In the genomic region with DNA sequence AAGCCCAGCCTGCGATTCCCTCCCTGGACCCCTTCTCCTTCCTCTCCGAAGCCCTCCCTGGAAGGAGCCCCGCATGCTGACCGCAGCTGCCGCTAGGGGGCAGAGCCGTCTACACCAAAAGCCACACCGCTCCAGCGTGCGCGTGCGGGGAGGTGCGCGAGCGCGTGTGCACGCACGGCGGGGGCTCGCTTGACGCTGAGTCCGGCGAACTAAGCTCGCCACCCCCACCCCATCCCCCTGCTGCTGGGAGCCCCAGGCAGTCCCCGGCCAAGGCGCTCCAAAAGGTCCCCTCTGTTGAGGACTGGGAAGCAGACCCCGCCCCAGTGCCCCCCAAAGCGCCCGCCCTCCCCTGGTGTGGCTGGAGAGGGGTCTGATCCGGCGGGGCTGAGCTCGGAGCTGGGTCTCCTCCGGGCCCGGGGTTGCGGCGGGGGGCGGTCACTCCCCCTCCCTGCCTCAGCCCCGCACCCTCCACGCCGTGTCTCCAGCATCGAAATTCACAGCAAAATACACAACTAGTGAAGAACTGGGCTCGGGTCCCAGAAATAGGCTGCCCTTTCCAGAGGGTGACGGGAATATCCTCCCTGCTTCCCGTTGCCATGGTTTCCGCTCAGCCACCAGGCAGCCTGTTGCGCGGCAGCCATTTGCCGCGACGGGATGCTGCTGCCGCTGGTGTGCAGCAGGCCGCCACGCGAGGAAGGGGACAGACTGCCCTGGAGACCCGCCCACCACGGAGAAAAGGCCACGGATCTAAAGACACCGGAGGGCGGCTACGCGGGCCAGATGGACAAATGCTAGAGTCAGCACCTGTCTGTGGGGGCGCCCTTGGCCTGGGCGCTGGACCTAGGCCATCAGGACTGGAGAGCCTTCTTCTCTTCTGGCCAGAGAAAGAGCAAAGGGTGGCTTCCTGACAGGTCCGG, we compare ENCODE assay signal across 8 cellular contexts. TPM values are rescaled to one million over a fixed set of nuclear protein-coding genes. Genes with fewer than 3 reads are reported as not detected.
DNase-seq lines count a peak whose midpoint lies in the region; ATAC-seq, FAIRE-seq and TF ChIP-seq lines count a peak whose summit lies in the region.

No MANE protein-coding gene starts in this region.

- CTCF ChIA-PET in A673 (lab: Charles Lee), result interaction anchor here (0.7 to 1.2 kb wide), 3 partner anchors 11 to 59 kb away, joined by 3 to 5 read pairs (median 5); no protein-coding TSS in a partner anchor

- H3K36me3 Mint-ChIP-seq in astrocyte (ENCODE audit: low read depth, unreplicated experiment), result no peaks in the 10 kb centered on the region

- H3K27me3 Mint-ChIP-seq in astrocyte (ENCODE audit: low read depth, unreplicated experiment), result peaks cover 43% of the 10 kb centered on the region

- no peak for FAIRE-seq in astrocyte (lab: Jason Lieb, UNC)

- H3K9ac ChIP-seq in MM.1S (ENCODE audit: low read length) (no peak overlapping the region), astrocyte (ENCODE audit: low read length) (no peak overlapping the region)

- H3K9me2 ChIP-seq in MM.1S (replicated peaks; ENCODE audit: insufficient read depth, low read length), result no peaks in the 10 kb centered on the region

- DNase-seq in A673 (ENCODE audit: low spot score) (peak; percentile 80), MM.1S (no peak), T-helper 22 cell (ENCODE audit: low read depth) (peak; percentile 52), astrocyte (ENCODE audit: low read depth) (peak; percentile 27), hypothalamus (lab: John Stamatoyannopoulos, UW) (peak in 50 of 51 donors; percentile 17 to 86 (median 61)), sciatic nerve (ENCODE audit: low spot score) (peak; percentile 85)

- H3K4me2 ChIP-seq in MM.1S (ENCODE audit: low read depth, low read length), result peak overlapping the region; percentile 18; the same call in 1 of the 2 replicates
- peak overlapping the region; percentile 76 for H3K4me2 ChIP-seq in astrocyte (ENCODE audit: low read length)

- intact Hi-C loops in A673 (cut with micrococcal nuclease; ENCODE audit: unreplicated experiment), result loop anchor here (1.0 kb wide), 2 partner anchors 52 to 57 kb away; no protein-coding TSS in a partner anchor
- intact Hi-C loops in sciatic nerve (cut with DNase I), result no loop called here

- H3K4me1 Mint-ChIP-seq in astrocyte (ENCODE audit: low read depth, unreplicated experiment), result no peaks in the 10 kb centered on the region

- H3K79me2 ChIP-seq in MM.1S (ENCODE audit: low read length) (no peaks in the 10 kb centered on the region), astrocyte (ENCODE audit: insufficient read depth, low read length) (no peaks in the 10 kb centered on the region)

- H3K27ac ChIP-seq in A673 (ENCODE audit: low read depth, low read length, poor library complexity, severe bottlenecking), result no peak overlapping the region
- no peak overlapping the region for H3K27ac ChIP-seq in MM.1S (ENCODE audit: low read length)
- no peak overlapping the region for H3K27ac ChIP-seq in astrocyte (ENCODE audit: low read depth, low read length)

- no peak overlapping the region for H2AFZ ChIP-seq in MM.1S (ENCODE audit: low read length)
- H2AFZ ChIP-seq in astrocyte (ENCODE audit: low read depth, low read length), result peak overlapping the region; percentile 52

- H3K9me3 ChIP-seq in A673 (ENCODE audit: low read depth, low read length, poor library complexity, severe bottlenecking) (no peaks in the 10 kb centered on the region), MM.1S (replicated peaks; ENCODE audit: insufficient read depth, low read length) (no peaks in the 10 kb centered on the region), astrocyte (ENCODE audit: insufficient read depth, low read depth, low read length) (no peaks in the 10 kb centered on the region)

- peak overlapping the region; percentile 57 for H3K4me3 Mint-ChIP-seq in astrocyte (ENCODE audit: unreplicated experiment)

- H3K4me3 ChIP-seq in A673 (ENCODE audit: low read depth, low read length, poor library complexity, severe bottlenecking) (peak overlapping the region; percentile 35), MM.1S (ENCODE audit: low read length) (no peak overlapping the region), astrocyte (ENCODE audit: insufficient read depth, low read depth, low read length) (peak overlapping the region; percentile 17)

- no peaks in the 10 kb centered on the region for H3K4me1 ChIP-seq in A673 (ENCODE audit: insufficient read depth, low read length, poor library complexity, severe bottlenecking)
- H3K4me1 ChIP-seq in MM.1S (ENCODE audit: low read length), result no peaks in the 10 kb centered on the region
- H3K4me1 ChIP-seq in astrocyte (ENCODE audit: insufficient read depth, low read length), result no peaks in the 10 kb centered on the region

- no peaks in the 10 kb centered on the region for H3K36me3 ChIP-seq in A673 (ENCODE audit: insufficient read depth, low read length, poor library complexity, severe bottlenecking)
- H3K36me3 ChIP-seq in MM.1S (replicated peaks; ENCODE audit: insufficient read depth, low read length), result no peaks in the 10 kb centered on the region
- H3K36me3 ChIP-seq in astrocyte (ENCODE audit: insufficient read depth, low read length), result no peaks in the 10 kb centered on the region

- POLR2A ChIA-PET in A673 (lab: Charles Lee; ENCODE audit: low non-redundant PET), result no interaction called here

- peaks cover 31% of the 10 kb centered on the region for H3K27me3 ChIP-seq in A673 (replicated peaks; ENCODE audit: insufficient read depth, low read depth, low read length, poor library complexity)
- H3K27me3 ChIP-seq in MM.1S (replicated peaks; ENCODE audit: insufficient read depth, low read length), result peaks cover 56% of the 10 kb centered on the region
- H3K27me3 ChIP-seq in astrocyte (ENCODE audit: insufficient read depth, low read length), result peaks cover 10% of the 10 kb centered on the region

- H4K20me1 ChIP-seq in MM.1S (ENCODE audit: insufficient read depth, low read length) (no peaks in the 10 kb centered on the region), astrocyte (ENCODE audit: insufficient read depth, low read length) (no peaks in the 10 kb centered on the region)

- BruUV-seq in A673 (replicated peaks; lab: Mats Ljungman, UMichigan), result no TSS peak

- peaks cover 2% of the 10 kb centered on the region for H3K9me3 Mint-ChIP-seq in astrocyte (ENCODE audit: unreplicated experiment)

- H3F3A ChIP-seq in MM.1S (ENCODE audit: insufficient read depth, low read length), result no peaks in the 10 kb centered on the region

- TF ChIP-seq CTCF in A673 (conservative IDR thresholded peaks at IDR 0.05; ENCODE audit: low read depth, low read length) (peak; percentile 85), MM.1S (IDR thresholded peaks at IDR 0.05; ENCODE audit: low read length) (peak; percentile 51), astrocyte (IDR thresholded peaks at IDR 0.05; ENCODE audit: insufficient read depth, low read depth, low read length) (peak; percentile 47)

- H3K27ac Mint-ChIP-seq in astrocyte (ENCODE audit: unreplicated experiment), result peak overlapping the region; percentile 34

- ATAC-seq in GM18868 (IDR thresholded peaks at IDR 0.05; ENCODE audit: unreplicated experiment) (peak; percentile 79), sciatic nerve (peak; percentile 92), GM19035 (IDR thresholded peaks at IDR 0.05; ENCODE audit: unreplicated experiment) (no peak)

RNA-seq across cellular contexts. Expression of a gene that starts 11.2 kb away (rescaled TPM):
- total RNA-seq in A673 (2021) (27.1 and 32.4 TPM in 2 replicates), astrocyte (19.8 and 21.7 TPM in 2 replicates), sciatic nerve (11.9 TPM)

RNA-seq across cellular contexts. Expression of a gene that starts 36.8 kb away (rescaled TPM):
- total RNA-seq in A673 (2021) (0.92 and 1.4 TPM in 2 replicates), astrocyte (0.20 and 0.36 TPM in 2 replicates), sciatic nerve (0.13 TPM)
